Comparison of ENCODE assay signal across 12 cellular contexts in genomic region chr2:218780851-218781690, GRCh38. TPM values are rescaled to one million over a fixed set of nuclear protein-coding genes. Genes with fewer than 3 reads are reported as not detected.
A peak's percentile ranks its signal among the peaks of the same experiment; 100 is the strongest.
DNase-seq lines count a peak whose midpoint lies in the region; ATAC-seq and TF ChIP-seq lines count a peak whose summit lies in the region.
"Had no signal": no experiment of that assay in that cellular context is flagged by ENCODE, and none has a peak within 500 bp of the region (broad histone marks: within the 10 kb centered on the region; RNA-seq: fewer than 3 reads in every experiment).

No MANE protein-coding gene starts in this region.

- H3K9me3 ChIP-seq in heart left ventricle (peaks cover 0 to 10% (median 0%) of the 10 kb centered on the region in 12 donors), aorta (ENCODE audit: control insufficient read depth, low read length) (no peaks in the 10 kb centered on the region)
- peaks cover 0 to 11% (median 0%) of the 10 kb centered on the region in 3 experiments for H3K9me3 ChIP-seq in naive thymus-derived CD4-positive, alpha-beta T cell (ENCODE audit: control insufficient read depth in 2 of 3, low read length in 3 of 3)

- CTCF ChIA-PET in naive thymus-derived CD4-positive, alpha-beta T cell (lab: Charles Lee) = no interaction called here

- H3K4me1 Mint-ChIP-seq in naive thymus-derived CD4-positive, alpha-beta T cell = peaks cover 0 to 14% (median 4%) of the 10 kb centered on the region in 7 donors

- H3K27me3 Mint-ChIP-seq in naive thymus-derived CD4-positive, alpha-beta T cell = peaks cover 55 to 68% (median 66%) of the 10 kb centered on the region in 5 donors

- POLR2A ChIA-PET in naive thymus-derived CD4-positive, alpha-beta T cell (lab: Charles Lee) = no interaction called here

- H3K4me3 Mint-ChIP-seq in naive thymus-derived CD4-positive, alpha-beta T cell = peak overlapping the region in 7 of 10 donors; percentile 22 to 52 (median 28)

- H3K4me3 ChIP-seq in heart left ventricle (peak overlapping the region; percentile 58 to 88 (median 76)), epithelial cell of proximal tubule (ENCODE audit: low read depth, low read length) (peak overlapping the region; percentile 85), aorta (ENCODE audit: low read length in 2 of 2) (peak overlapping the region; percentile 64 to 73)
- H3K4me3 ChIP-seq in naive thymus-derived CD4-positive, alpha-beta T cell (ENCODE audit: low read length) = no peak overlapping the region
- H3K4me3 ChIP-seq: SK-N-MC had no signal

- no peak for TF ChIP-seq POLR2A in heart left ventricle (IDR thresholded peaks at IDR 0.05)

- peaks cover 8 to 31% (median 17%) of the 10 kb centered on the region in 5 donors for H3K36me3 Mint-ChIP-seq in naive thymus-derived CD4-positive, alpha-beta T cell

- H3K9me3 Mint-ChIP-seq in naive thymus-derived CD4-positive, alpha-beta T cell = peaks cover 6 to 26% (median 14%) of the 10 kb centered on the region in 11 donors

- no peak overlapping the region for H3K27ac Mint-ChIP-seq in naive thymus-derived CD4-positive, alpha-beta T cell

- H3K36me3 ChIP-seq in heart left ventricle (no peaks in the 10 kb centered on the region), aorta (ENCODE audit: control insufficient read depth in 1 of 2, insufficient read depth in 2 of 2, low read length in 1 of 2) (no peaks in the 10 kb centered on the region)
- H3K36me3 ChIP-seq in naive thymus-derived CD4-positive, alpha-beta T cell (ENCODE audit: control insufficient read depth in 2 of 3, insufficient read depth in 3 of 3, low read length in 3 of 3) = no peaks in the 10 kb centered on the region

- H3K27me3 ChIP-seq in heart left ventricle (peaks cover 0 to 13% (median 0%) of the 10 kb centered on the region in 9 donors), aorta (ENCODE audit: control insufficient read depth in 1 of 2, insufficient read depth in 2 of 2, low read length in 1 of 2) (no peaks in the 10 kb centered on the region)
- H3K27me3 ChIP-seq in naive thymus-derived CD4-positive, alpha-beta T cell (ENCODE audit: control insufficient read depth in 2 of 2, insufficient read depth in 2 of 2, low read length in 2 of 2) = peaks cover 0 to 3% of the 10 kb centered on the region in 2 donors

- DNase-seq in heart left ventricle (no peak), left ventricle myocardium superior (no peak), epithelial cell of proximal tubule (ENCODE audit: low read depth) (no peak), aorta (no peak), NCI-H510A (lab: John Stamatoyannopoulos, UW) (no peak)
- DNase-seq in naive thymus-derived CD4-positive, alpha-beta T cell = no peak
- no peak for DNase-seq in stimulated activated CD4-positive, alpha-beta T cell treated with anti-CD3 and anti-CD28 coated beads, Interleukin-4, amount 100 ng/mL, for 24 hours
- DNase-seq: DND-41 had no signal

- TF ChIP-seq CTCF in heart left ventricle (IDR thresholded peaks at IDR 0.05) (no peak), epithelial cell of proximal tubule (conservative IDR thresholded peaks at IDR 0.05; ENCODE audit: low read depth, low read length) (no peak)

- WGBS in heart left ventricle, 4 donors = 44 to 50% (median 47%) methylated on average over 15 of the region's 15 CpGs
- WGBS in aorta, 2 donors = 25 to 27% methylated on average over 15 of the region's 15 CpGs

- intact Hi-C loops in heart left ventricle (cut with DNase I) (loop anchor here in 1 of 10 donors (5.0 kb wide), 1 partner anchor 69 kb away; the partner anchor contains the start of gene TTLL4), left ventricle myocardium superior (cut with micrococcal nuclease) (no loop called here), aorta (cut with DNase I) (loop anchor here in 1 of 2 donors (10.0 kb wide), 2 partner anchors 46 to 54 kb away; partner anchors contain the start of gene PRKAG3)
- intact Hi-C loops in naive thymus-derived CD4-positive, alpha-beta T cell (cut with micrococcal nuclease) = no loop called here

- ATAC-seq in heart left ventricle (no peak), left ventricle myocardium superior (no peak), aorta (ENCODE audit: low FRiP score) (no peak), HG02885 (IDR thresholded peaks at IDR 0.05; ENCODE audit: poor library complexity, unreplicated experiment) (no peak)
- ATAC-seq in naive thymus-derived CD4-positive, alpha-beta T cell = no peak

- H3K27ac ChIP-seq in heart left ventricle (peak overlapping the region; percentile 65 to 91 (median 78)), aorta (ENCODE audit: low read depth in 1 of 2, low read length in 2 of 2) (peak overlapping the region; percentile 74 to 75)
- H3K27ac ChIP-seq in naive thymus-derived CD4-positive, alpha-beta T cell (ENCODE audit: low read depth, low read length) = no peak overlapping the region
- H3K27ac ChIP-seq: SK-N-MC had no signal

- H3K4me1 ChIP-seq in heart left ventricle = peaks cover 0 to 33% (median 6%) of the 10 kb centered on the region in 12 donors
- peaks cover 0 to 3% of the 10 kb centered on the region in 2 donors for H3K4me1 ChIP-seq in naive thymus-derived CD4-positive, alpha-beta T cell (ENCODE audit: control insufficient read depth in 2 of 2, insufficient read depth in 2 of 2, low read length in 2 of 2)
- peaks cover 0 to 3% of the 10 kb centered on the region in 2 donors for H3K4me1 ChIP-seq in aorta (ENCODE audit: control insufficient read depth in 1 of 2, insufficient read depth in 2 of 2, low read length in 2 of 2)

RNA-seq across cellular contexts. Expression of gene CYP27A1, which starts 0.9 kb away (rescaled TPM):
- total RNA-seq in heart left ventricle (10 to 100 TPM in 3 of 9 donors, 1 to 10 TPM in 6; 3.3 to 43.8 (median 7.5) TPM), left ventricle myocardium superior (7.9 TPM), epithelial cell of proximal tubule (28.6 and 49.0 TPM in 2 replicates), aorta (10 to 100 TPM; 31.9 to 50.6 TPM)
- polyA plus RNA-seq in heart left ventricle (1 to 10 TPM; 5.1 to 5.4 TPM), aorta (10 to 100 TPM; 19.3 to 40.4 TPM)
- 10 to 100 TPM in 1 of 5 experiments, 1 to 10 TPM in 3, under 1 TPM in 1; 0.19 to 10.6 (median 3.9) TPM for total RNA-seq in naive thymus-derived CD4-positive, alpha-beta T cell
- polyA plus RNA-seq in naive thymus-derived CD4-positive, alpha-beta T cell = under 1 TPM in 1 of 2 donors, not detected in 1; 0.09 TPM

RNA-seq across cellular contexts. Expression of gene PRKAG3, which starts 50.5 kb away (rescaled TPM):
- total RNA-seq in heart left ventricle (not detected), left ventricle myocardium superior (0.12 TPM), epithelial cell of proximal tubule (not detected in 2 replicates), aorta (1 to 10 TPM in 1 of 2 donors, under 1 TPM in 1; 0.19 to 1.0 TPM)
- polyA plus RNA-seq in heart left ventricle (under 1 TPM in 1 of 2 donors, not detected in 1; 0.06 TPM), aorta (under 1 TPM; 0.13 to 0.20 TPM)
- not detected for total RNA-seq in naive thymus-derived CD4-positive, alpha-beta T cell
- not detected for polyA plus RNA-seq in naive thymus-derived CD4-positive, alpha-beta T cell
- total RNA-seq: dermis microvascular lymphatic vessel endothelial cell, subcutaneous adipose tissue had no signal
